ENCODE assay signal across 25 cellular contexts in genomic region chr1:231404318-231404717, GRCh38. TPM values are rescaled to one million over a fixed set of nuclear protein-coding genes. Genes with fewer than 3 reads are reported as not detected.
DNase-seq lines count a peak whose midpoint lies in the region; ATAC-seq, FAIRE-seq and TF ChIP-seq lines count a peak whose summit lies in the region.
"Had no signal": no experiment of that assay in that cellular context is flagged by ENCODE, and none has a peak within 500 bp of the region (broad histone marks: within the 10 kb centered on the region; RNA-seq: fewer than 3 reads in every experiment).

No MANE protein-coding gene starts in this region.

- WGBS in HepG2 (ENCODE audit: low lambda C conversion rate), result 100% methylated on average over 2 of the region's 2 CpGs
- WGBS in right lobe of liver (ENCODE audit: insufficient coverage, low coverage, low lambda C conversion rate, missing lambda C conversion rate), result 46% methylated on average over 2 of the region's 2 CpGs
- WGBS in psoas muscle, 3 donors, result 91 to 95% (median 93%) methylated on average over 2 of the region's 2 CpGs

- BruUV-seq in HepG2 (replicated peaks; lab: Mats Ljungman, UMichigan), result no TSS peak

- no peak for DNase-seq in HepG2 (ENCODE audit: low spot score)
- no peak for DNase-seq in right lobe of liver
- DNase-seq in psoas muscle, result no peak
- no peak for DNase-seq in NCI-H748 treated with DMSO at 0.1 percent for 48 hours (lab: John Stamatoyannopoulos, UW)
- no peak for DNase-seq in GM12891 (ENCODE audit: insufficient read length, low spot score)
- DNase-seq: ACHN; BE2C; C1 segment of cervical spinal cord; CD4-positive, alpha-beta memory T cell; CD4-positive, CD25-positive, alpha-beta regulatory T cell; CD8-positive, alpha-beta memory T cell; COR-L47; DMS 273 treated with DMSO at 0.1 percent for 48 hours; DMS153; DMS53; DMS79; DND-41; EL; GDM1 had no signal

- H3K9me3 ChIP-seq in HepG2 (ENCODE audit: low read length) (no peaks in the 10 kb centered on the region), right lobe of liver (no peaks in the 10 kb centered on the region), psoas muscle (no peaks in the 10 kb centered on the region)
- H3K9me3 ChIP-seq: BE2C, BLaER1 had no signal

- in situ Hi-C loops in HepG2 (cut with HindIII; ENCODE audit: extremely low pct_ligation_motif_present, low pct_unique_long_range_greater_than_20kb), result no loop called here

- H3K4me2 ChIP-seq in HepG2 (ENCODE audit: low read depth, low read length), result no peak overlapping the region
- H3K4me2 ChIP-seq: BLaER1 had no signal

- POLR2A ChIA-PET in HepG2 (lab: Yijun Ruan, JAX), result no interaction called here

- FAIRE-seq in HepG2 (lab: Jason Lieb, UNC) (no peak), TTC549 (lab: Jason Lieb, UNC) (peak; percentile 34), GM12891 (lab: Jason Lieb, UNC) (no peak)
- FAIRE-seq: GM12878, GM19239 had no signal

- H4K20me1 ChIP-seq in HepG2 (ENCODE audit: insufficient read depth, low read length), result peaks cover 83% of the 10 kb centered on the region

- CTCF ChIA-PET in HepG2 (lab: Yijun Ruan, JAX; ENCODE audit: low intra/inter-chr PET ratio, low total read pairs), result no interaction called here

- H3K4me1 ChIP-seq in HepG2 (ENCODE audit: insufficient read depth, low read length), result peaks cover 50% of the 10 kb centered on the region
- H3K4me1 ChIP-seq in right lobe of liver, result peaks cover 0 to 40% (median 7%) of the 10 kb centered on the region in 4 donors
- H3K4me1 ChIP-seq in psoas muscle, result peaks cover 81% of the 10 kb centered on the region
- H3K4me1 ChIP-seq: BLaER1 had no signal

- H3K27ac ChIP-seq in HepG2 (ENCODE audit: extremely low read length, insufficient read depth, low read length), result no peak overlapping the region
- no peak overlapping the region for H3K27ac ChIP-seq in right lobe of liver
- no peak overlapping the region for H3K27ac ChIP-seq in psoas muscle
- H3K27ac ChIP-seq: 22Rv1, BLaER1 had no signal

- intact Hi-C loops in HepG2 (cut with micrococcal nuclease; ENCODE audit: unreplicated experiment) (no loop called here), right lobe of liver (cut with DNase I) (no loop called here), psoas muscle (cut with DNase I) (no loop called here)

- H3K9ac ChIP-seq in HepG2 (ENCODE audit: insufficient read depth, low read depth, low read length), result no peak overlapping the region
- H3K9ac ChIP-seq: BLaER1 had no signal

- TF ChIP-seq POLR2A in HepG2 (IDR thresholded peaks at IDR 0.05; ENCODE audit: insufficient read depth in 1 of 2, low read depth in 2 of 2, low read length in 2 of 2) (no peak), right lobe of liver (IDR thresholded peaks at IDR 0.05) (no peak), GM12891 (IDR thresholded peaks at IDR 0.05; ENCODE audit: low read depth, low read length) (no peak)

- H3K4me3 ChIP-seq in HepG2 (replicated peaks in 1 of 3; ENCODE audit: insufficient read depth in 1 of 3, low read depth in 2 of 3, low read length in 3 of 3), result no peak overlapping the region
- H3K4me3 ChIP-seq in right lobe of liver, result no peak overlapping the region
- peak overlapping the region; percentile 33 for H3K4me3 ChIP-seq in psoas muscle
- H3K4me3 ChIP-seq: BLaER1, GM12878 had no signal

- H3K27me3 ChIP-seq in HepG2 (ENCODE audit: control insufficient read depth in 1 of 2, insufficient read depth in 2 of 2, low read length in 2 of 2) (no peaks in the 10 kb centered on the region; a peak in 1 of 5 replicates), right lobe of liver (no peaks in the 10 kb centered on the region), psoas muscle (ENCODE audit: insufficient read depth in 3 of 3, low read length in 2 of 3) (no peaks in the 10 kb centered on the region)
- H3K27me3 ChIP-seq: BE2C, BLaER1 had no signal

- TF ChIP-seq EP300 in HepG2 (IDR thresholded peaks at IDR 0.05; ENCODE audit: low read depth in 2 of 2, low read length in 2 of 2) (no peak), HepG2 (CRISPR knock-in tag; IDR thresholded peaks at IDR 0.05; ENCODE audit: borderline replicate concordance) (no peak)

- no peak overlapping the region for H2AFZ ChIP-seq in HepG2 (ENCODE audit: low read length)

- peaks cover 97% of the 10 kb centered on the region for H3K79me2 ChIP-seq in HepG2 (ENCODE audit: insufficient read depth, low read length)

- TF ChIP-seq CTCF in HepG2 (CRISPR knock-in tag; IDR thresholded peaks at IDR 0.05) (no peak), right lobe of liver (IDR thresholded peaks at IDR 0.05) (no peak), psoas muscle (IDR thresholded peaks at IDR 0.05) (no peak)

- TF ChIP-seq RAD21 in HepG2 (CRISPR knock-in tag; IDR thresholded peaks at IDR 0.05), result no peak

- H3K36me3 ChIP-seq in HepG2 (replicated peaks in 1 of 2; ENCODE audit: control insufficient read depth in 1 of 2, insufficient read depth in 2 of 2, low read length in 2 of 2), result peaks cover 6 to 51% of the 10 kb centered on the region in 2 experiments
- H3K36me3 ChIP-seq in right lobe of liver, result no peaks in the 10 kb centered on the region
- peaks cover 2 to 23% of the 10 kb centered on the region in 2 donors for H3K36me3 ChIP-seq in psoas muscle (ENCODE audit: insufficient read depth in 1 of 2, low read depth in 1 of 2)

- ATAC-seq in HepG2 (no peak), right lobe of liver (no peak), psoas muscle (no peak), HG02840 (IDR thresholded peaks at IDR 0.05; ENCODE audit: low FRiP score, unreplicated experiment) (no peak)
- ATAC-seq: GM12878 had no signal

TF ChIP-seq in HepG2, 621 proteins besides CTCF, POLR2A, EP300 and RAD21:
- TF ChIP-seq HNRNPL (IDR thresholded peaks at IDR 0.05; ENCODE audit: low read depth, low read length), result no peak
- peak; percentile 55; the same call in 1 of the 2 replicates for TF ChIP-seq ZNF121 (CRISPR knock-in tag; IDR thresholded peaks at IDR 0.05)

TF ChIP-seq in GM12891, 5 proteins besides CTCF, POLR2A, EP300 and RAD21:
- TF ChIP-seq TAF1 (IDR thresholded peaks at IDR 0.05; ENCODE audit: low read depth, low read length) (no peak), PAX5 (IDR thresholded peaks at IDR 0.05; ENCODE audit: insufficient read depth, low read length, severe bottlenecking) (no peak), POLR2AphosphoS5 (IDR thresholded peaks at IDR 0.05; ENCODE audit: low read depth, low read length) (no peak), SPI1 (IDR thresholded peaks at IDR 0.05; ENCODE audit: low read depth, low read length) (no peak)

RNA-seq across cellular contexts. Expression of gene EGLN1, which starts 17.8 kb away (rescaled TPM):
- total RNA-seq in HepG2 (2016; rRNA removed; fragmentation: Illumina TruSeq; extraction: Trizol) (34.4 and 38.2 TPM in 2 replicates), right lobe of liver (10 to 100 TPM; 19.3 to 66.5 (median 38.9) TPM), psoas muscle (100 to 1,000 TPM; 158 to 532 (median 327) TPM)
- 5.4 and 8.9 TPM in 2 replicates for total RNA-seq in HepG2 (2016; cell fraction: cytosol; rRNA removed; fragmentation: Illumina TruSeq; extraction: Trizol; ENCODE audit: low read depth)
- 35.4 and 39.1 TPM in 2 replicates for total RNA-seq in HepG2 (2016; cell fraction: insoluble cytoplasmic fraction; rRNA removed; fragmentation: Illumina TruSeq; extraction: Trizol)
- total RNA-seq in HepG2 (2016; cell fraction: membrane; rRNA removed; fragmentation: Illumina TruSeq; extraction: Trizol), result 24.6 TPM in 2 replicates
- 18.5 and 19.0 TPM in 2 replicates for total RNA-seq in HepG2 (2016; cell fraction: nucleus; rRNA removed; fragmentation: Illumina TruSeq; extraction: Trizol)
- polyA plus RNA-seq in HepG2 (2011; rRNA removed) (34.0 and 44.1 TPM in 2 replicates), psoas muscle (100 to 1,000 TPM in 2 of 3 donors, 10 to 100 TPM in 1; 52.4 to 596 (median 201) TPM)
- polyA plus RNA-seq in HepG2 (2011; cell fraction: cytosol; rRNA removed), result 14.2 and 22.5 TPM in 2 replicates
- polyA plus RNA-seq in HepG2 (2011; cell fraction: nucleus; rRNA removed), result 10.6 and 13.2 TPM in 2 replicates
- 42.4 and 51.8 TPM in 2 replicates for polyA plus RNA-seq in HepG2 (2012)
- polyA plus RNA-seq in HepG2 (2016; cell fraction: cytosol; fragmentation: Illumina TruSeq; extraction: Trizol; ENCODE audit: low read depth), result 3.9 and 5.0 TPM in 2 replicates
- 29.2 and 31.8 TPM in 2 replicates for polyA plus RNA-seq in HepG2 (2016; cell fraction: insoluble cytoplasmic fraction; fragmentation: Illumina TruSeq; extraction: Trizol; ENCODE audit: low read depth)
- polyA plus RNA-seq in HepG2 (2016; cell fraction: membrane; fragmentation: Illumina TruSeq; extraction: Trizol; ENCODE audit: low read depth), result 12.2 and 13.6 TPM in 2 replicates
- 14.1 and 15.7 TPM in 2 replicates for polyA plus RNA-seq in HepG2 (2016; cell fraction: nucleus; fragmentation: Illumina TruSeq; extraction: Trizol; ENCODE audit: insufficient read depth, low read depth)
- polyA minus RNA-seq in HepG2 (2011; rRNA and poly(A)+ RNA removed; ENCODE audit: low replicate concordance), result 10.6 and 21.6 TPM in 2 replicates
- 37.5 and 53.9 TPM in 2 replicates for polyA minus RNA-seq in HepG2 (2011; cell fraction: cytosol; rRNA and poly(A)+ RNA removed)
- 54.3 and 59.9 TPM in 2 replicates for polyA minus RNA-seq in HepG2 (2011; cell fraction: nucleus; rRNA and poly(A)+ RNA removed)
- polyA plus RNA-seq in GM12891 (2012; ENCODE audit: low read depth, missing spikeins), result 23.1 TPM
